8 cellular contexts compared by ENCODE assay signal in the genomic region with DNA sequence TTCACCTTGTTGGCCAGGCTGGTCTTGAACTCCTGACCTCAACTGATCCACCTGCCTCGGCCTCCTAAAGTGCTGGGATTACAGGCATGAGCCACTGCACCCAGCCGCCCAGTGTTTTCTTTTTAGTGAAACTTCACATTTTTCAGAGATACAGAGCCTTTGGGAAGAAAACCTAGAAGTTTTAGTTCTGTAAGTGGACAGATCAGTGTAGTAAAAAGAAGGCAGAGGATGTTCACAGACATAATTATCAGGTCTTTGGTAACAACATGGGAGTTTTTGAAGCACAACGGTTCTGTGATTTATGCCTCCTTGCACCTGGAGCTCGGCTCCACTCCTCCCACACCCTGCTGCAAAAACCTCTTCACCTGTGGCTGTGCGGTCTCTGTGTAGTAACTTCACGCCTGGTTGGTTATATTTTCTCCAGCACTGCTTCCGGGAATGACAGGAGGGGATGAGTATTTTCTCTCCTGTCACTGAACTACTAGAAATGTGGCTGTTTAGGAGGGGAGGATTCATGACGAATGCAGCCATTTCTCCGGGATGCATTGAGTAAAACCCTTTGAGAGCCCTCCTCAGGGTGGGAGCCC.
A peak's percentile ranks its signal among the peaks of the same experiment; 100 is the strongest.
DNase-seq lines count a peak whose midpoint lies in the region; ATAC-seq and TF ChIP-seq lines count a peak whose summit lies in the region.

No MANE protein-coding gene starts in this region.

- H3F3A ChIP-seq in MM.1S (ENCODE audit: insufficient read depth, low read length) = no peaks in the 10 kb centered on the region

- H3K9me2 ChIP-seq in MM.1S (replicated peaks; ENCODE audit: insufficient read depth, low read length) = no peaks in the 10 kb centered on the region

- ATAC-seq in GM19467 (IDR thresholded peaks at IDR 0.05; ENCODE audit: unreplicated experiment) (peak; percentile 47), upper lobe of right lung (peak; percentile 68)

- H3K4me1 ChIP-seq in MM.1S (ENCODE audit: low read length) = no peaks in the 10 kb centered on the region
- H3K4me1 ChIP-seq in upper lobe of right lung = peaks cover 3% of the 10 kb centered on the region
- no peaks in the 10 kb centered on the region for H3K4me1 ChIP-seq in stomach

- H3K36me3 Mint-ChIP-seq in activated naive CD8-positive, alpha-beta T cell = no peaks in the 10 kb centered on the region

- H3K4me2 ChIP-seq in MM.1S (ENCODE audit: low read depth, low read length) = peak overlapping the region; percentile 9; the same call in 1 of the 2 replicates

- peak overlapping the region; percentile 10 for H3K27ac Mint-ChIP-seq in activated naive CD8-positive, alpha-beta T cell

- H3K4me3 Mint-ChIP-seq in activated naive CD8-positive, alpha-beta T cell = no peak overlapping the region

- TF ChIP-seq CTCF in MM.1S (IDR thresholded peaks at IDR 0.05; ENCODE audit: low read length) (no peak), upper lobe of right lung (IDR thresholded peaks at IDR 0.05) (no peak), stomach (IDR thresholded peaks at IDR 0.05) (no peak)

- no peak overlapping the region for H3K4me3 ChIP-seq in MM.1S (ENCODE audit: low read length)
- peak overlapping the region; percentile 10 for H3K4me3 ChIP-seq in upper lobe of right lung
- no peak overlapping the region for H3K4me3 ChIP-seq in stomach

- H3K9me3 Mint-ChIP-seq in activated naive CD8-positive, alpha-beta T cell (ENCODE audit: low read depth) = no peaks in the 10 kb centered on the region

- TF ChIP-seq EP300 in stomach (IDR thresholded peaks at IDR 0.05) = no peak

- no peaks in the 10 kb centered on the region for H3K27me3 Mint-ChIP-seq in activated naive CD8-positive, alpha-beta T cell

- H3K9ac ChIP-seq in MM.1S (ENCODE audit: low read length) = no peak overlapping the region

- H3K9me3 ChIP-seq in MM.1S (replicated peaks; ENCODE audit: insufficient read depth, low read length) (no peaks in the 10 kb centered on the region), upper lobe of right lung (no peaks in the 10 kb centered on the region), stomach (no peaks in the 10 kb centered on the region)

- DNase-seq in DMS53 treated with DMSO at 0.1 percent for 48 hours (lab: John Stamatoyannopoulos, UW; ENCODE audit: unreplicated experiment) = peak; percentile 95
- DNase-seq in MM.1S = no peak
- DNase-seq in upper lobe of right lung = no peak
- no peak for DNase-seq in stomach
- no peak for DNase-seq in SKM-1 treated with dmso at 0.1 percent for 144 hours (lab: John Stamatoyannopoulos, UW; ENCODE audit: unreplicated experiment)
- DNase-seq in inferior parietal cortex (ENCODE audit: extremely low spot score) = no peak

- TF ChIP-seq POLR2A in stomach (IDR thresholded peaks at IDR 0.05) = no peak

- intact Hi-C loops in upper lobe of right lung (cut with DNase I) = no loop called here
- intact Hi-C loops in stomach (cut with DNase I; ENCODE audit: low total_unique reads) = no loop called here

- H3K27ac ChIP-seq in MM.1S (ENCODE audit: low read length) (peak overlapping the region; percentile 25; the same call in 1 of the 2 replicates), upper lobe of right lung (peak overlapping the region; percentile 11), stomach (no peak overlapping the region)

- no peak overlapping the region for H2AFZ ChIP-seq in MM.1S (ENCODE audit: low read length)

- H3K27me3 ChIP-seq in MM.1S (replicated peaks; ENCODE audit: insufficient read depth, low read length) (no peaks in the 10 kb centered on the region), upper lobe of right lung (no peaks in the 10 kb centered on the region), stomach (no peaks in the 10 kb centered on the region)

- H4K20me1 ChIP-seq in MM.1S (ENCODE audit: insufficient read depth, low read length) = no peaks in the 10 kb centered on the region

- H3K4me1 Mint-ChIP-seq in activated naive CD8-positive, alpha-beta T cell (ENCODE audit: low read depth) = peaks cover 26% of the 10 kb centered on the region

- no peaks in the 10 kb centered on the region for H3K79me2 ChIP-seq in MM.1S (ENCODE audit: low read length)

- H3K36me3 ChIP-seq in MM.1S (replicated peaks; ENCODE audit: insufficient read depth, low read length) = no peaks in the 10 kb centered on the region
- H3K36me3 ChIP-seq in upper lobe of right lung = no peaks in the 10 kb centered on the region
- H3K36me3 ChIP-seq in stomach = no peaks in the 10 kb centered on the region

- WGBS in stomach, 5 donors = 58 to 73% (median 70%) methylated on average over 9 of the region's 9 CpGs

Comparison
In these comparisons a context has a peak if more than half of its experiments do, and no peak if none do; other contexts are left out.
1. H3K27ac ChIP-seq: peak in MM.1S (single experiment) and upper lobe of right lung (single experiment); none in stomach (0 of 5).